14 cellular contexts compared by ENCODE assay signal in the genomic region with DNA sequence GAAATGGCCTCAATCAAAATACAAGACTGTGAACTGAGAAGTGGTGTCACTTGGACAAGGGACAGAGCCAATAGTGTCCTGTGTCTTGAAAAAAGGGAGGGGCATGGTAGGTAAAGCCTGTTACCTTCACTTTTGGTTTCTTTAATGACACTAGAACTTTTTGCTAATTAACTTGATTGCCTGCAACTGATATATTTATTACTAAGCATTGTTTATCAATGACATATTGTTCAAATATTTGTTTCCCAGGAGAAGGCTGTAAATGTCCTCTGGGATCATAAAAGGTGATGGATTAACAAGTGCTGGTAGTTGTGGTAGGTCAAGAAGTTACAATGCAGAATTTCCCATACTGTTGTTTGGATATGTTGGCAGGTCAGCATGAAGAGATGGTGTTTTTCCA.
DNase-seq lines count a peak whose midpoint lies in the region; ATAC-seq, FAIRE-seq and TF ChIP-seq lines count a peak whose summit lies in the region.
"Had no signal": no experiment of that assay in that cellular context is flagged by ENCODE, and none has a peak within 500 bp of the region (broad histone marks: within the 10 kb centered on the region; RNA-seq: fewer than 3 reads in every experiment).

No MANE protein-coding gene starts in this region.

- H3K9me3 Mint-ChIP-seq in astrocyte (ENCODE audit: unreplicated experiment) (no peaks in the 10 kb centered on the region), nephron progenitor cell (peaks cover 4% of the 10 kb centered on the region), T-cell (no peaks in the 10 kb centered on the region)
- H3K9me3 Mint-ChIP-seq: CD8-positive, alpha-beta memory T cell had no signal

- H3K27ac Mint-ChIP-seq in astrocyte (ENCODE audit: unreplicated experiment): no peak overlapping the region
- peak overlapping the region; percentile 41 for H3K27ac Mint-ChIP-seq in nephron progenitor cell
- H3K27ac Mint-ChIP-seq in T-cell: no peak overlapping the region
- H3K27ac Mint-ChIP-seq: CD8-positive, alpha-beta memory T cell; IgD-negative memory B cell had no signal

- H3K4me2 ChIP-seq in astrocyte (ENCODE audit: low read length): no peak overlapping the region
- H3K4me2 ChIP-seq: BLaER1 had no signal

- no peak overlapping the region for H3K9ac ChIP-seq in astrocyte (ENCODE audit: low read length)
- H3K9ac ChIP-seq: BLaER1 had no signal

- no peaks in the 10 kb centered on the region for H3K36me3 Mint-ChIP-seq in astrocyte (ENCODE audit: low read depth, unreplicated experiment)
- H3K36me3 Mint-ChIP-seq in nephron progenitor cell (ENCODE audit: low read depth): peaks cover 10% of the 10 kb centered on the region
- no peaks in the 10 kb centered on the region for H3K36me3 Mint-ChIP-seq in T-cell
- H3K36me3 Mint-ChIP-seq: CD8-positive, alpha-beta memory T cell; IgD-negative memory B cell had no signal

- H3K4me3 Mint-ChIP-seq in astrocyte (ENCODE audit: unreplicated experiment): no peak overlapping the region
- H3K4me3 Mint-ChIP-seq in nephron progenitor cell: no peak overlapping the region
- H3K4me3 Mint-ChIP-seq in T-cell: no peak overlapping the region
- H3K4me3 Mint-ChIP-seq: CD8-positive, alpha-beta memory T cell; IgD-negative memory B cell had no signal

- FAIRE-seq in astrocyte (lab: Jason Lieb, UNC): peak; percentile 88

- no peaks in the 10 kb centered on the region for H3K79me2 ChIP-seq in astrocyte (ENCODE audit: insufficient read depth, low read length)

- H3K27ac ChIP-seq in astrocyte (ENCODE audit: low read depth, low read length) (no peak overlapping the region), right atrium auricular region (no peak overlapping the region)
- H3K27ac ChIP-seq: BLaER1 had no signal

- H3K27me3 Mint-ChIP-seq in astrocyte (ENCODE audit: low read depth, unreplicated experiment): peaks cover 3% of the 10 kb centered on the region
- H3K27me3 Mint-ChIP-seq in nephron progenitor cell (ENCODE audit: low read depth, poor library complexity): peaks cover 31% of the 10 kb centered on the region
- H3K27me3 Mint-ChIP-seq in T-cell: peaks cover 0 to 8% of the 10 kb centered on the region in 2 donors

- H3K27me3 ChIP-seq in astrocyte (ENCODE audit: insufficient read depth, low read length) (no peaks in the 10 kb centered on the region), right atrium auricular region (no peaks in the 10 kb centered on the region)

- no peak for TF ChIP-seq CTCF in astrocyte (IDR thresholded peaks at IDR 0.05; ENCODE audit: insufficient read depth, low read depth, low read length)
- no peak for TF ChIP-seq CTCF in nephron progenitor cell (IDR thresholded peaks at IDR 0.05)
- TF ChIP-seq CTCF in right atrium auricular region (IDR thresholded peaks at IDR 0.05): no peak

- ATAC-seq in T-cell (replicated peaks in 1 of 4): no peak

- DNase-seq in HT-29 (ENCODE audit: low spot score): peak; percentile 70
- DNase-seq in astrocyte (ENCODE audit: low read depth): no peak
- no peak for DNase-seq in nephron progenitor cell
- no peak for DNase-seq in right atrium auricular region (ENCODE audit: low spot score)
- no peak for DNase-seq in T-cell
- DNase-seq in iPS-NIHi11 (ENCODE audit: low spot score): no peak
- DNase-seq: AML-193; Caco-2; CD8-positive, alpha-beta memory T cell; DMS53; GF-D8; HCEC 1CT had no signal

- H3K4me1 Mint-ChIP-seq in astrocyte (ENCODE audit: low read depth, unreplicated experiment) (peaks cover 5% of the 10 kb centered on the region), nephron progenitor cell (peaks cover 43% of the 10 kb centered on the region), T-cell (no peaks in the 10 kb centered on the region)
- H3K4me1 Mint-ChIP-seq: CD8-positive, alpha-beta memory T cell; IgD-negative memory B cell had no signal

- POLR2A ChIA-PET in T-cell (lab: Charles Lee): no interaction called here

- H3K4me3 ChIP-seq in astrocyte (ENCODE audit: insufficient read depth, low read depth, low read length) (no peak overlapping the region), right atrium auricular region (no peak overlapping the region)
- H3K4me3 ChIP-seq: BLaER1 had no signal

- H3K9me3 ChIP-seq in astrocyte (ENCODE audit: insufficient read depth, low read depth, low read length) (no peaks in the 10 kb centered on the region), right atrium auricular region (peaks cover 0 to 7% of the 10 kb centered on the region in 2 donors)
- H3K9me3 ChIP-seq: BLaER1, Caco-2 had no signal

- H3K36me3 ChIP-seq in astrocyte (ENCODE audit: insufficient read depth, low read length) (no peaks in the 10 kb centered on the region), right atrium auricular region (no peaks in the 10 kb centered on the region)
- H3K36me3 ChIP-seq: BLaER1 had no signal

- H3K4me1 ChIP-seq in astrocyte (ENCODE audit: insufficient read depth, low read length): no peaks in the 10 kb centered on the region
- no peaks in the 10 kb centered on the region for H3K4me1 ChIP-seq in right atrium auricular region
- H3K4me1 ChIP-seq: BLaER1, Caco-2 had no signal

- H2AFZ ChIP-seq in astrocyte (ENCODE audit: low read depth, low read length): no peak overlapping the region

- CTCF ChIA-PET in T-cell (lab: Charles Lee): no interaction called here

- H4K20me1 ChIP-seq in astrocyte (ENCODE audit: insufficient read depth, low read length): peaks cover 4% of the 10 kb centered on the region
- H4K20me1 ChIP-seq: BLaER1 had no signal
